9 cellular contexts compared by ENCODE assay signal in the genomic region with DNA sequence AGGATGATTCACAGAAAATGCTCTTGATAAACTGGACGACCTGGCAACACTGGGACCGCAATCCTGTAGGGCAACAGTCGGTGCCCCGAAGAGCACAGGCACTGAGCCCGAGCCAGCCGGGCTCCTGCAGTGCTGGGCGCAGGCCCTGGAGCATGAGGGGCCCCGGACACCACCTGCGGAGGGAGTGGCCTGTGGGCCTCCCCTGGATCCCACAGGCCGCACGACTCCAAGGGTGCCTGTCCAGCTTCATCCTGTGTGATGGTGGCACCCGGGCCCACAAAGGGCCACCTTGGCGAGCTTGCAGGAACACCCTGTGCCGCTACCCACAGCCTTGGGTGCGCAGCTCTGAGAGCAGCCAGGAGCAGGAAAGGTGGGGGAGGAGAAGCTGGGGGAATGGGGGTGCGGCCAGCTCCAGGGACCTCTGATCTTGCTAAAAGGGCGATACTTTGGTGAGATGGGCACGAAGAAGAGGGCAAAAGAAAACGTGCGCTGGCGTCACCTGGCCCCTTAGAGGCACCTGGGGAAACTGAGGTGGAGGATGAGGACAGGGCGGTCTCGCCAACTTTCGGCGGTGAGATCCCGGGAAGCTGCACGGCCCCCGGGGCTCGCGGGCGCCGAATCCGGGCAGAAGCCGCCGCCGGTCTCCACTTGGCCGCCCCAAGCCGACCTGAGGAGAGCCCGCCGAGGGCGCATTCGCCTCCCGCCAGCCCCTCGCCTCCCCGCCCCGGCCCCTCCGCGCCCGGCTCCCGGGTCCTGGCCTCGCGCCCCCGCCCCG. TPM values are rescaled to one million over a fixed set of nuclear protein-coding genes. Genes with fewer than 3 reads are reported as not detected.
DNase-seq lines count a peak whose midpoint lies in the region; ATAC-seq, FAIRE-seq and TF ChIP-seq lines count a peak whose summit lies in the region.
"Had no signal": no experiment of that assay in that cellular context is flagged by ENCODE, and none has a peak within 500 bp of the region (broad histone marks: within the 10 kb centered on the region; RNA-seq: fewer than 3 reads in every experiment).

No MANE protein-coding gene starts in this region.

- H3K27ac ChIP-seq in neutrophil: peak overlapping the region; percentile 13

- peaks cover 24% of the 10 kb centered on the region for H3K36me3 ChIP-seq in neutrophil

- H3K4me3 ChIP-seq in fibroblast of the aortic adventitia (ENCODE audit: low read depth, low read length) (peak overlapping the region; percentile 85), neutrophil (ENCODE audit: low read depth in 1 of 2, low read length in 1 of 2) (peak overlapping the region; percentile 58 to 62)

- ATAC-seq in HG03196 (IDR thresholded peaks at IDR 0.05; ENCODE audit: unreplicated experiment): no peak

- no peak for FAIRE-seq in frontal cortex (lab: Jason Lieb, UNC)
- FAIRE-seq: islet of Langerhans had no signal

- peaks cover 21 to 22% of the 10 kb centered on the region in 2 experiments for H3K4me1 ChIP-seq in neutrophil (ENCODE audit: control insufficient read depth in 1 of 2, insufficient read depth in 1 of 2, low read depth in 1 of 2, low read length in 1 of 2)

- H3K27me3 ChIP-seq in neutrophil: no peaks in the 10 kb centered on the region

- TF ChIP-seq CTCF in fibroblast of the aortic adventitia (IDR thresholded peaks at IDR 0.05; ENCODE audit: insufficient read depth, low read length): no peak
- no peak for TF ChIP-seq CTCF in neutrophil (IDR thresholded peaks at IDR 0.05)

- DNase-seq in A172 (ENCODE audit: low spot score): peak; percentile 42
- peak; percentile 27 for DNase-seq in GM19238 (ENCODE audit: insufficient read length, low spot score)
- DNase-seq in KBM-7: peak; percentile 45
- DNase-seq in activated T-cell treated with anti-CD3 and anti-CD28 coated beads, Interleukin-2, amount 50 U/mL, for 1 hour: peak; percentile 40
- DNase-seq in fibroblast of the aortic adventitia (ENCODE audit: low read depth): peak; percentile 11
- no peak for DNase-seq in frontal cortex (ENCODE audit: low spot score in 2 of 2)

- in situ Hi-C loops in KBM-7 (cut with MboI; ENCODE audit: low pct_unique_long_range_greater_than_20kb, low sequenced_read_pairs): no loop called here

- H3K9me3 ChIP-seq in neutrophil: no peaks in the 10 kb centered on the region

RNA-seq across cellular contexts. Expression of a gene that starts 0.7 kb away (rescaled TPM):
- total RNA-seq in A172 (2014; rRNA removed; shearing (Covaris generic)): 72.4 and 87.9 TPM in 2 replicates
- total RNA-seq in fibroblast of the aortic adventitia (ENCODE audit: low replicate concordance) (63.7 and 70.9 TPM in 2 replicates), frontal cortex (24.1 TPM)

RNA-seq across cellular contexts. Expression of a gene that starts 48.4 kb away (rescaled TPM):
- 11.9 and 15.9 TPM in 2 replicates for total RNA-seq in A172 (2014; rRNA removed; shearing (Covaris generic))
- total RNA-seq in fibroblast of the aortic adventitia (ENCODE audit: low replicate concordance) (3.5 and 11.0 TPM in 2 replicates), frontal cortex (28.1 TPM)

Comparison
In these comparisons a context has a peak if more than half of its experiments do, and no peak if none do; other contexts are left out.
1. DNase-seq: peak in A172 (single experiment), GM19238 (single experiment), KBM-7 (single experiment), activated T-cell treated with anti-CD3 and anti-CD28 coated beads, Interleukin-2, amount 50 U/mL, for 1 hour (single experiment) and fibroblast of the aortic adventitia (single experiment); none in frontal cortex (0 of 2).